In the genomic region with DNA sequence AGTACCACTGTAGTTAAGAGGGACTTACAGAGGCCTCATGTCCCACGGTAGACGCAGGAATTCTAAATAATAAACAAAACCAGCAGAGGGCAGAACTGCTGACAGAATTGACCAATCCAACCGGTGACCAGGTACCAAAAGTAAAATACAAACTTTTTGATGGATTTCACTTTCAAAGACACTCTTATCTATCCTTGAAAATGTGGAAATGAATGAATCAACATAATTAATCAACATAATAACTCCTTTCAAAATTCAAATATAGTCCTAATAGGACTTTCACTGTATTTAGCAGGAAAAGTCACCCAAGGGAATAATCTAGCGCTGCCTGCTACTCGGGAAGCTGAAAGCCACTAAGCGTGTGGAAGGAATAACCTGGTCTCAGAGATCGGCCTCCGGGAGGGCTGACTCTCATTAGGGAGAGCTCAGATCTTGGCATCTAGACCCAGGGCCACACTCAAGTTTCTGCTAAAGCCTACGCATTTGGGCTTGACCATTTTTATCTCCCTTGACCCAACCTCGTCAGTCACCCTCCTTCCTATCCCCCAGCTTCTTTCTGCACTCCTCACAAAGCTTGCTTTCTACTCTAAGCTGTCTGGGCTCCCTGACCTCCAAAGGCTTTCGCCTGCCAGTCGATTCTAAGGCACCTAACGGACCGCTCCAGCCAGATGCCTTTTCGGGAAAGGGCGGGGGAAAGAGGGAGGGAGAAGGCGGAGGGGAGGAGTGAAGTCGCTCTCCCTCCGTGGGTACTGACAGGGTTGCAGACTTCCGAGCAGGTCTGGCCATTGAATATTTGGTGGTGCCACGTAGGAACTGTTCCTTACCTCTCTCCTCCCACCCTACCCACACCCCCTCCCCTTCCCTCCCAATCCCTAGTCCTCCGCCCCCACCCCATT, we compare ENCODE assay signal across 8 cellular contexts. TPM values are rescaled to one million over a fixed set of nuclear protein-coding genes. Genes with fewer than 3 reads are reported as not detected.
DNase-seq lines count a peak whose midpoint lies in the region; ATAC-seq and TF ChIP-seq lines count a peak whose summit lies in the region.

No MANE protein-coding gene starts in this region.

- intact Hi-C loops in right lobe of liver (cut with DNase I) = no loop called here

- H3K27me3 ChIP-seq in right lobe of liver (no peaks in the 10 kb centered on the region), tibial nerve (no peaks in the 10 kb centered on the region)

- 1% methylated on average over 22 of the region's 22 CpGs for WGBS in right lobe of liver (ENCODE audit: insufficient coverage, low coverage, low lambda C conversion rate, missing lambda C conversion rate)
- WGBS in tibial nerve, 2 donors = 2% methylated on average over 22 of the region's 22 CpGs

- TF ChIP-seq CTCF in right lobe of liver (IDR thresholded peaks at IDR 0.05) (peak; percentile 47 to 64 (median 54)), tibial nerve (IDR thresholded peaks at IDR 0.05) (peak; percentile 36 to 63 (median 56))

- peak in 1 of 2 donors; percentile 27 for TF ChIP-seq EP300 in tibial nerve (IDR thresholded peaks at IDR 0.05)

- H3K4me3 ChIP-seq in right lobe of liver (peak overlapping the region in 2 of 3 donors; percentile 2 to 39), tibial nerve (peak overlapping the region; percentile 33 to 63 (median 52))

- H3K36me3 ChIP-seq in right lobe of liver (no peaks in the 10 kb centered on the region), tibial nerve (no peaks in the 10 kb centered on the region)

- H3K9me3 ChIP-seq in right lobe of liver (no peaks in the 10 kb centered on the region), tibial nerve (no peaks in the 10 kb centered on the region)

- DNase-seq in D341Med (ENCODE audit: low spot score) = peak; percentile 38
- peak; percentile 22 for DNase-seq in NCI-H82 treated with DMSO at 0.1 percent for 48 hours (lab: John Stamatoyannopoulos, UW; ENCODE audit: unreplicated experiment)
- DNase-seq in dermis blood vessel endothelial cell = peak; percentile 43
- peak in 1 of 3 donors; percentile 15 for DNase-seq in right lobe of liver
- DNase-seq in tibial nerve (ENCODE audit: low spot score in 2 of 2) = peak; percentile 19 to 75
- no peak for DNase-seq in NCI-H1436 treated with DMSO at 0.1 percent for 48 hours (lab: John Stamatoyannopoulos, UW)

- H3K4me1 ChIP-seq in right lobe of liver (peaks cover 0 to 8% (median 0%) of the 10 kb centered on the region in 4 donors), tibial nerve (peaks cover 0 to 31% (median 0%) of the 10 kb centered on the region in 4 donors)

- TF ChIP-seq POLR2A in right lobe of liver (IDR thresholded peaks at IDR 0.05) = no peak
- no peak for TF ChIP-seq POLR2A in tibial nerve (IDR thresholded peaks at IDR 0.05)

- ATAC-seq in GM19043 (IDR thresholded peaks at IDR 0.05; ENCODE audit: low read depth, unreplicated experiment) (peak; percentile 81), HG03175 (IDR thresholded peaks at IDR 0.05; ENCODE audit: unreplicated experiment) (peak; percentile 84), right lobe of liver (peak; percentile 76 to 93 (median 86))

- H3K27ac ChIP-seq in right lobe of liver (no peak overlapping the region), tibial nerve (peak overlapping the region; percentile 28 to 84 (median 62))

RNA-seq across cellular contexts. Expression of a gene that starts 1.6 kb away (rescaled TPM):
- total RNA-seq in dermis blood vessel endothelial cell (under 0.01 and 0.05 TPM in 2 replicates), right lobe of liver (under 1 TPM in 1 of 6 experiments, not detected in 5; 0.31 TPM), tibial nerve (10 to 100 TPM in 3 of 4 donors, 1 to 10 TPM in 1; 9.8 to 24.3 (median 12.8) TPM)

Comparison
In these comparisons a context has a peak if more than half of its experiments do, and no peak if none do; other contexts are left out.
1. H3K27ac ChIP-seq: peak in tibial nerve (4 of 4); none in right lobe of liver (0 of 3).
2. RNA of a gene that starts 1.6 kb away (total RNA-seq): 9.8 to 24.3 TPM in tibial nerve; 0.31 TPM in right lobe of liver and under 0.01 to 0.05 TPM in dermis blood vessel endothelial cell; every median in the first group is over 4 times any median in the second.
3. Peak in every context shown above with its lines, with median percentiles within 50 percentile points of each other: ATAC-seq.